21 cellular contexts compared by ENCODE assay signal in genomic region chr4:80081566-80081965, GRCh38. TPM values are rescaled to one million over a fixed set of nuclear protein-coding genes. Genes with fewer than 3 reads are reported as not detected.
A peak's percentile ranks its signal among the peaks of the same experiment; 100 is the strongest.
DNase-seq lines count a peak whose midpoint lies in the region; ATAC-seq and TF ChIP-seq lines count a peak whose summit lies in the region.
"Had no signal": no experiment of that assay in that cellular context is flagged by ENCODE, and none has a peak within 500 bp of the region (broad histone marks: within the 10 kb centered on the region; RNA-seq: fewer than 3 reads in every experiment).

No MANE protein-coding gene starts in this region.

- H4K8ac ChIP-seq in trophoblast cell (ENCODE audit: low read depth, low read length), result no peak overlapping the region

- H3F3A ChIP-seq in Loucy (ENCODE audit: low read depth), result no peaks in the 10 kb centered on the region

- no CpG with 5 or more reads among the region's 4 CpGs for WGBS in trophoblast cell (ENCODE audit: extremely low coverage, insufficient coverage, insufficient read length)

- H3K27me3 ChIP-seq in Loucy (ENCODE audit: insufficient read depth, low read length, poor library complexity, severe bottlenecking), result no peaks in the 10 kb centered on the region
- H3K27me3 ChIP-seq in trophoblast cell (ENCODE audit: insufficient read depth, low read length), result no peaks in the 10 kb centered on the region

- DNase-seq in activated CD8-positive, alpha-beta memory T cell treated with anti-CD3 and anti-CD28 coated beads, Interleukin-2, amount 50 U/mL, for 4 hours, result peak; percentile 27
- no peak for DNase-seq in activated CD8-positive, alpha-beta memory T cell treated with anti-CD3 and anti-CD28 coated beads for 24 hours
- peak; percentile 49 for DNase-seq in epithelial cell of prostate (ENCODE audit: low read depth, low spot score)
- peak; percentile 64 to 77 for DNase-seq in trophoblast cell
- DNase-seq in 8988T, result no peak
- DNase-seq in HFFc6, result no peak
- DNase-seq: AML-193; C1 segment of cervical spinal cord; CD8-positive, alpha-beta T cell; DMS153; GOT3; HCEC 1CT; NCI-H1417; NCI-H1694 treated with DMSO at 0.1 percent for 48 hours; NCI-H446 treated with DMSO at 0.1 percent for 48 hours; NCI-H526 treated with DMSO at 0.1 percent for 48 hours; PC-3; SHP77 had no signal

- no peak overlapping the region for H4K12ac ChIP-seq in trophoblast cell (ENCODE audit: low read depth, low read length)

- H3K23ac ChIP-seq in trophoblast cell (ENCODE audit: low read length), result no peak overlapping the region

- H3K79me1 ChIP-seq in trophoblast cell (ENCODE audit: low read length), result no peaks in the 10 kb centered on the region

- H3K4me1 Mint-ChIP-seq in HFFc6 (ENCODE audit: low read depth), result peaks cover 50% of the 10 kb centered on the region
- H3K4me1 Mint-ChIP-seq: IgD-negative memory B cell had no signal

- H3K9me3 Mint-ChIP-seq in HFFc6, result peaks cover 4% of the 10 kb centered on the region; the same call in 1 of the 2 replicates
- H3K9me3 Mint-ChIP-seq: CD8-positive, alpha-beta T cell had no signal

- H2AFZ ChIP-seq in Loucy (ENCODE audit: low read length) (peak overlapping the region; percentile 14; the same call in 1 of the 2 replicates), trophoblast cell (ENCODE audit: insufficient read depth, low read length, poor library complexity) (no peak overlapping the region)

- H3K36me3 ChIP-seq in Loucy (ENCODE audit: insufficient read depth, low read length) (no peaks in the 10 kb centered on the region), trophoblast cell (ENCODE audit: control insufficient read depth in 1 of 2, insufficient read depth in 2 of 2, low read length in 2 of 2) (no peaks in the 10 kb centered on the region)

- peak overlapping the region; percentile 27 for H3K27ac ChIP-seq in epithelial cell of prostate
- no peak overlapping the region for H3K27ac ChIP-seq in trophoblast cell (ENCODE audit: low read depth, low read length)

- no peak overlapping the region for H3K14ac ChIP-seq in trophoblast cell (ENCODE audit: low read length)

- H2BK12ac ChIP-seq in trophoblast cell (ENCODE audit: low read length), result no peak overlapping the region

- TF ChIP-seq CTCF in Loucy (conservative IDR thresholded peaks at IDR 0.05; ENCODE audit: low read length), result peak; percentile 23; the same call in 1 of the 2 replicates
- no peak for TF ChIP-seq CTCF in HFFc6 (IDR thresholded peaks at IDR 0.05)

- H3K4me3 ChIP-seq in Loucy (ENCODE audit: low read length, poor library complexity, severe bottlenecking), result no peak overlapping the region
- H3K4me3 ChIP-seq in trophoblast cell (ENCODE audit: low read depth, low read length), result no peak overlapping the region

- H4K20me1 ChIP-seq in Loucy (ENCODE audit: insufficient read depth, low read length, poor library complexity, severe bottlenecking), result no peaks in the 10 kb centered on the region

- no peak overlapping the region for H3K18ac ChIP-seq in trophoblast cell (ENCODE audit: low read length)

- no peak overlapping the region for H3K27ac Mint-ChIP-seq in HFFc6
- H3K27ac Mint-ChIP-seq: CD8-positive, alpha-beta T cell; IgD-negative memory B cell had no signal

- no peak overlapping the region for H2BK5ac ChIP-seq in trophoblast cell (ENCODE audit: low read depth, low read length, poor library complexity)

- no peak overlapping the region for H2BK120ac ChIP-seq in trophoblast cell (ENCODE audit: insufficient read depth, low read length, poor library complexity)

- no peak overlapping the region for H4K91ac ChIP-seq in trophoblast cell (ENCODE audit: low read depth, low read length)

- H3K9me2 ChIP-seq in Loucy (replicated peaks; ENCODE audit: low read depth, low read length), result no peaks in the 10 kb centered on the region

- H3K9ac ChIP-seq in Loucy (ENCODE audit: low read depth, low read length, poor library complexity, severe bottlenecking), result no peak overlapping the region
- no peak overlapping the region for H3K9ac ChIP-seq in trophoblast cell (ENCODE audit: low read length)

- peaks cover 7% of the 10 kb centered on the region for H3K36me3 Mint-ChIP-seq in HFFc6 (ENCODE audit: low read depth)
- H3K36me3 Mint-ChIP-seq: CD8-positive, alpha-beta T cell; IgD-negative memory B cell had no signal

- H3K4me1 ChIP-seq in Loucy (ENCODE audit: insufficient read depth, low read length, poor library complexity, severe bottlenecking) (peaks cover 18% of the 10 kb centered on the region), trophoblast cell (ENCODE audit: control insufficient read depth in 1 of 2, insufficient read depth in 2 of 2, low read length in 2 of 2) (no peaks in the 10 kb centered on the region)

- no peak for ATAC-seq in HG02852 (IDR thresholded peaks at IDR 0.05; ENCODE audit: unreplicated experiment)
- ATAC-seq: CD8-positive, alpha-beta T cell; PC-3 had no signal

- H3K9me3 ChIP-seq in Loucy (ENCODE audit: insufficient read depth, low read depth, low read length) (no peaks in the 10 kb centered on the region), trophoblast cell (ENCODE audit: insufficient read depth, low read depth, low read length) (no peaks in the 10 kb centered on the region)

- no peak overlapping the region for H3K4me2 ChIP-seq in Loucy (ENCODE audit: low read depth, low read length, poor library complexity, severe bottlenecking)
- no peak overlapping the region for H3K4me2 ChIP-seq in trophoblast cell (ENCODE audit: low read length)

- no peak overlapping the region for H3K4ac ChIP-seq in trophoblast cell (ENCODE audit: low read depth, low read length)

- no peak overlapping the region for H2AK5ac ChIP-seq in trophoblast cell (ENCODE audit: low read length)

- H3K27me3 Mint-ChIP-seq in HFFc6 (ENCODE audit: insufficient read depth), result no peaks in the 10 kb centered on the region; the same call in 1 of the 2 replicates

- no peak overlapping the region for H3K4me3 Mint-ChIP-seq in HFFc6
- H3K4me3 Mint-ChIP-seq: CD8-positive, alpha-beta T cell; IgD-negative memory B cell had no signal

- H3K79me2 ChIP-seq in Loucy (ENCODE audit: insufficient read depth, low read length) (no peaks in the 10 kb centered on the region), trophoblast cell (ENCODE audit: control insufficient read depth, insufficient read depth, low read length, poor library complexity) (no peaks in the 10 kb centered on the region)

RNA-seq across cellular contexts. Expression of gene ANTXR2, which starts 8.5 kb away (rescaled TPM):
- 8.8 and 9.2 TPM in 2 replicates for polyA plus RNA-seq in trophoblast cell (2013)
- 100 to 1,000 TPM; 137 to 198 (median 144) TPM for total RNA-seq in HFFc6 (2021; fragmentation: NEBNext Ultra II Directional; extraction: Animal tissue kit (Norgen Biotek cat#: 25700))

Comparison
In these comparisons a context has a peak if more than half of its experiments do, and no peak if none do; other contexts are left out.
1. DNase-seq: peak in activated CD8-positive, alpha-beta memory T cell treated with anti-CD3 and anti-CD28 coated beads, Interleukin-2, amount 50 U/mL, for 4 hours (single experiment), epithelial cell of prostate (single experiment) and trophoblast cell (2 of 2); none in activated CD8-positive, alpha-beta memory T cell treated with anti-CD3 and anti-CD28 coated beads for 24 hours (single experiment), 8988T (single experiment) and HFFc6 (single experiment).